1 cellular context compared by ENCODE assay signal in genomic region chr9:125262217-125262991, GRCh38.
TF ChIP-seq lines count a peak whose summit lies in the region.

No MANE protein-coding gene starts in this region.

TF ChIP-seq in HepG2, 621 proteins besides CTCF, POLR2A, EP300 and RAD21 (continued from another document and continues in another):
- TF ChIP-seq, protein P1, sequence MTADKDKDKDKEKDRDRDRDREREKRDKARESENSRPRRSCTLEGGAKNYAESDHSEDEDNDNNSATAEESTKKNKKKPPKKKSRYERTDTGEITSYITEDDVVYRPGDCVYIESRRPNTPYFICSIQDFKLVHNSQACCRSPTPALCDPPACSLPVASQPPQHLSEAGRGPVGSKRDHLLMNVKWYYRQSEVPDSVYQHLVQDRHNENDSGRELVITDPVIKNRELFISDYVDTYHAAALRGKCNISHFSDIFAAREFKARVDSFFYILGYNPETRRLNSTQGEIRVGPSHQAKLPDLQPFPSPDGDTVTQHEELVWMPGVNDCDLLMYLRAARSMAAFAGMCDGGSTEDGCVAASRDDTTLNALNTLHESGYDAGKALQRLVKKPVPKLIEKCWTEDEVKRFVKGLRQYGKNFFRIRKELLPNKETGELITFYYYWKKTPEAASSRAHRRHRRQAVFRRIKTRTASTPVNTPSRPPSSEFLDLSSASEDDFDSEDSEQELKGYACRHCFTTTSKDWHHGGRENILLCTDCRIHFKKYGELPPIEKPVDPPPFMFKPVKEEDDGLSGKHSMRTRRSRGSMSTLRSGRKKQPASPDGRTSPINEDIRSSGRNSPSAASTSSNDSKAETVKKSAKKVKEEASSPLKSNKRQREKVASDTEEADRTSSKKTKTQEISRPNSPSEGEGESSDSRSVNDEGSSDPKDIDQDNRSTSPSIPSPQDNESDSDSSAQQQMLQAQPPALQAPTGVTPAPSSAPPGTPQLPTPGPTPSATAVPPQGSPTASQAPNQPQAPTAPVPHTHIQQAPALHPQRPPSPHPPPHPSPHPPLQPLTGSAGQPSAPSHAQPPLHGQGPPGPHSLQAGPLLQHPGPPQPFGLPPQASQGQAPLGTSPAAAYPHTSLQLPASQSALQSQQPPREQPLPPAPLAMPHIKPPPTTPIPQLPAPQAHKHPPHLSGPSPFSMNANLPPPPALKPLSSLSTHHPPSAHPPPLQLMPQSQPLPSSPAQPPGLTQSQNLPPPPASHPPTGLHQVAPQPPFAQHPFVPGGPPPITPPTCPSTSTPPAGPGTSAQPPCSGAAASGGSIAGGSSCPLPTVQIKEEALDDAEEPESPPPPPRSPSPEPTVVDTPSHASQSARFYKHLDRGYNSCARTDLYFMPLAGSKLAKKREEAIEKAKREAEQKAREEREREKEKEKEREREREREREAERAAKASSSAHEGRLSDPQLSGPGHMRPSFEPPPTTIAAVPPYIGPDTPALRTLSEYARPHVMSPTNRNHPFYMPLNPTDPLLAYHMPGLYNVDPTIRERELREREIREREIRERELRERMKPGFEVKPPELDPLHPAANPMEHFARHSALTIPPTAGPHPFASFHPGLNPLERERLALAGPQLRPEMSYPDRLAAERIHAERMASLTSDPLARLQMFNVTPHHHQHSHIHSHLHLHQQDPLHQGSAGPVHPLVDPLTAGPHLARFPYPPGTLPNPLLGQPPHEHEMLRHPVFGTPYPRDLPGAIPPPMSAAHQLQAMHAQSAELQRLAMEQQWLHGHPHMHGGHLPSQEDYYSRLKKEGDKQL (CRISPR knock-in tag; IDR thresholded peaks at IDR 0.05; ENCODE audit: low read depth), result no peak
- TF ChIP-seq ZNF317 (CRISPR knock-in tag; IDR thresholded peaks at IDR 0.05) (peak; percentile 33; the same call in 1 of the 2 replicates), FOXK2 (IDR thresholded peaks at IDR 0.05) (no peak), NR2F1 (CRISPR knock-in tag; IDR thresholded peaks at IDR 0.05) (0 out of 4 replicates have a peak, but pooled peaks of 1 of the 2 experiments have one; percentile 3), ATF7 (IDR thresholded peaks at IDR 0.05) (peak; percentile 77), ATF7 (CRISPR knock-in tag; IDR thresholded peaks at IDR 0.05) (no peak), ZFY (CRISPR knock-in tag; IDR thresholded peaks at IDR 0.05) (no peak), HNF4G (IDR thresholded peaks at IDR 0.05; ENCODE audit: borderline replicate concordance, low read depth, low read length) (no peak), HNF4G (CRISPR knock-in tag; IDR thresholded peaks at IDR 0.05; ENCODE audit: borderline replicate concordance, low read depth) (0 out of 2 replicates have a peak, but pooled peaks have one; percentile 28), HNRNPH1 (optimal IDR thresholded peaks at IDR 0.05; ENCODE audit: low read depth, low read length) (no peak), KDM5B (CRISPR knock-in tag; IDR thresholded peaks at IDR 0.05; ENCODE audit: borderline replicate concordance) (no peak), DR1 (CRISPR knock-in tag; IDR thresholded peaks at IDR 0.05) (no peak), ZNF570 (CRISPR knock-in tag; IDR thresholded peaks at IDR 0.05; ENCODE audit: borderline replicate concordance) (no peak), SMAD1 (CRISPR knock-in tag; IDR thresholded peaks at IDR 0.05; ENCODE audit: borderline replicate concordance, low read depth) (no peak), NFKBIZ (CRISPR knock-in tag; IDR thresholded peaks at IDR 0.05) (no peak), FOSL1 (CRISPR knock-in tag; IDR thresholded peaks at IDR 0.05; ENCODE audit: borderline replicate concordance) (no peak), ZNF263 (CRISPR knock-in tag; IDR thresholded peaks at IDR 0.05) (no peak), MAX (IDR thresholded peaks at IDR 0.05) (no peak), SNAI1 (CRISPR knock-in tag; IDR thresholded peaks at IDR 0.05; ENCODE audit: borderline replicate concordance) (0 out of 2 replicates have a peak, but pooled peaks have one; percentile 33), ZNF878 (CRISPR knock-in tag; IDR thresholded peaks at IDR 0.05) (peak; percentile 56; the same call in 1 of the 2 replicates), GMEB2 (CRISPR knock-in tag; IDR thresholded peaks at IDR 0.05; ENCODE audit: low read depth) (no peak), MYPOP (CRISPR knock-in tag; IDR thresholded peaks at IDR 0.05) (no peak), ZFYVE20 (CRISPR knock-in tag; IDR thresholded peaks at IDR 0.05; ENCODE audit: borderline replicate concordance, low read depth) (no peak), RBM22 (optimal IDR thresholded peaks at IDR 0.05; ENCODE audit: low read length) (no peak), HIC2 (CRISPR knock-in tag; IDR thresholded peaks at IDR 0.05; ENCODE audit: low read depth) (no peak), ZNF337 (CRISPR knock-in tag; IDR thresholded peaks at IDR 0.05; ENCODE audit: borderline replicate concordance, low read depth) (no peak), CREB1 (IDR thresholded peaks at IDR 0.05) (no peak), CREB1 (CRISPR knock-in tag; IDR thresholded peaks at IDR 0.05) (no peak), MED8 (CRISPR knock-in tag; IDR thresholded peaks at IDR 0.05; ENCODE audit: insufficient replicate concordance) (peak; percentile 35), KAT7 (CRISPR knock-in tag; IDR thresholded peaks at IDR 0.05; ENCODE audit: borderline replicate concordance) (peak; percentile 18; the same call in 1 of the 2 replicates), ZNF333 (CRISPR knock-in tag; IDR thresholded peaks at IDR 0.05; ENCODE audit: borderline replicate concordance) (peak; percentile 51; the same call in 1 of the 2 replicates), ZC3H13 (CRISPR knock-in tag; IDR thresholded peaks at IDR 0.05) (no peak), ASH2L (IDR thresholded peaks at IDR 0.05; ENCODE audit: insufficient read length, low read depth, low read length) (peak; percentile 1), KMT2A (CRISPR knock-in tag; IDR thresholded peaks at IDR 0.05) (no peak; the same call in 1 of the 2 replicates), ZC3H4 (CRISPR knock-in tag; IDR thresholded peaks at IDR 0.05; ENCODE audit: borderline replicate concordance) (no peak), ZBTB8A (CRISPR knock-in tag; IDR thresholded peaks at IDR 0.05; ENCODE audit: borderline replicate concordance, low read depth) (no peak), ZNF501 (CRISPR knock-in tag; IDR thresholded peaks at IDR 0.05) (0 out of 2 replicates have a peak, but pooled peaks have one; percentile 5), ZMAT3 (CRISPR knock-in tag; conservative IDR thresholded peaks at IDR 0.05) (no peak), BCL6 (CRISPR knock-in tag; IDR thresholded peaks at IDR 0.05) (no peak)
- TF ChIP-seq, protein P2, sequence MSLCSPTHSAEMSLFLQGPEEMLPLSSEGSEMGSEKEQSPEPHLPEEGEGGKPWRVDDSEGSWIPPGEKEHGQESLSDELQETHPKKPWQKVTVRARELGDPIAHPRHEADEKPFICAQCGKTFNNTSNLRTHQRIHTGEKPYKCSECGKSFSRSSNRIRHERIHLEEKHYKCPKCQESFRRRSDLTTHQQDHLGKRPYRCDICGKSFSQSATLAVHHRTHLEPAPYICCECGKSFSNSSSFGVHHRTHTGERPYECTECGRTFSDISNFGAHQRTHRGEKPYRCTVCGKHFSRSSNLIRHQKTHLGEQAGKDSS (CRISPR knock-in tag; IDR thresholded peaks at IDR 0.05; ENCODE audit: borderline replicate concordance, low read depth), result no peak
- TF ChIP-seq, protein P3, sequence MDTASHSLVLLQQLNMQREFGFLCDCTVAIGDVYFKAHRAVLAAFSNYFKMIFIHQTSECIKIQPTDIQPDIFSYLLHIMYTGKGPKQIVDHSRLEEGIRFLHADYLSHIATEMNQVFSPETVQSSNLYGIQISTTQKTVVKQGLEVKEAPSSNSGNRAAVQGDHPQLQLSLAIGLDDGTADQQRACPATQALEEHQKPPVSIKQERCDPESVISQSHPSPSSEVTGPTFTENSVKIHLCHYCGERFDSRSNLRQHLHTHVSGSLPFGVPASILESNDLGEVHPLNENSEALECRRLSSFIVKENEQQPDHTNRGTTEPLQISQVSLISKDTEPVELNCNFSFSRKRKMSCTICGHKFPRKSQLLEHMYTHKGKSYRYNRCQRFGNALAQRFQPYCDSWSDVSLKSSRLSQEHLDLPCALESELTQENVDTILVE (CRISPR knock-in tag; IDR thresholded peaks at IDR 0.05), result no peak
- TF ChIP-seq, protein P4, sequence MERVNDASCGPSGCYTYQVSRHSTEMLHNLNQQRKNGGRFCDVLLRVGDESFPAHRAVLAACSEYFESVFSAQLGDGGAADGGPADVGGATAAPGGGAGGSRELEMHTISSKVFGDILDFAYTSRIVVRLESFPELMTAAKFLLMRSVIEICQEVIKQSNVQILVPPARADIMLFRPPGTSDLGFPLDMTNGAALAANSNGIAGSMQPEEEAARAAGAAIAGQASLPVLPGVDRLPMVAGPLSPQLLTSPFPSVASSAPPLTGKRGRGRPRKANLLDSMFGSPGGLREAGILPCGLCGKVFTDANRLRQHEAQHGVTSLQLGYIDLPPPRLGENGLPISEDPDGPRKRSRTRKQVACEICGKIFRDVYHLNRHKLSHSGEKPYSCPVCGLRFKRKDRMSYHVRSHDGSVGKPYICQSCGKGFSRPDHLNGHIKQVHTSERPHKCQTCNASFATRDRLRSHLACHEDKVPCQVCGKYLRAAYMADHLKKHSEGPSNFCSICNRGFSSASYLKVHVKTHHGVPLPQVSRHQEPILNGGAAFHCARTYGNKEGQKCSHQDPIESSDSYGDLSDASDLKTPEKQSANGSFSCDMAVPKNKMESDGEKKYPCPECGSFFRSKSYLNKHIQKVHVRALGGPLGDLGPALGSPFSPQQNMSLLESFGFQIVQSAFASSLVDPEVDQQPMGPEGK (CRISPR knock-in tag; IDR thresholded peaks at IDR 0.05), result no peak; the same call in 1 of the 2 replicates
- TF ChIP-seq, protein P5, sequence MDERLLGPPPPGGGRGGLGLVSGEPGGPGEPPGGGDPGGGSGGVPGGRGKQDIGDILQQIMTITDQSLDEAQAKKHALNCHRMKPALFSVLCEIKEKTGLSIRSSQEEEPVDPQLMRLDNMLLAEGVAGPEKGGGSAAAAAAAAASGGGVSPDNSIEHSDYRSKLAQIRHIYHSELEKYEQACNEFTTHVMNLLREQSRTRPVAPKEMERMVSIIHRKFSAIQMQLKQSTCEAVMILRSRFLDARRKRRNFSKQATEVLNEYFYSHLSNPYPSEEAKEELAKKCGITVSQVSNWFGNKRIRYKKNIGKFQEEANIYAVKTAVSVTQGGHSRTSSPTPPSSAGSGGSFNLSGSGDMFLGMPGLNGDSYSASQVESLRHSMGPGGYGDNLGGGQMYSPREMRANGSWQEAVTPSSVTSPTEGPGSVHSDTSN (CRISPR knock-in tag; IDR thresholded peaks at IDR 0.05), result no peak
- TF ChIP-seq, protein P6, sequence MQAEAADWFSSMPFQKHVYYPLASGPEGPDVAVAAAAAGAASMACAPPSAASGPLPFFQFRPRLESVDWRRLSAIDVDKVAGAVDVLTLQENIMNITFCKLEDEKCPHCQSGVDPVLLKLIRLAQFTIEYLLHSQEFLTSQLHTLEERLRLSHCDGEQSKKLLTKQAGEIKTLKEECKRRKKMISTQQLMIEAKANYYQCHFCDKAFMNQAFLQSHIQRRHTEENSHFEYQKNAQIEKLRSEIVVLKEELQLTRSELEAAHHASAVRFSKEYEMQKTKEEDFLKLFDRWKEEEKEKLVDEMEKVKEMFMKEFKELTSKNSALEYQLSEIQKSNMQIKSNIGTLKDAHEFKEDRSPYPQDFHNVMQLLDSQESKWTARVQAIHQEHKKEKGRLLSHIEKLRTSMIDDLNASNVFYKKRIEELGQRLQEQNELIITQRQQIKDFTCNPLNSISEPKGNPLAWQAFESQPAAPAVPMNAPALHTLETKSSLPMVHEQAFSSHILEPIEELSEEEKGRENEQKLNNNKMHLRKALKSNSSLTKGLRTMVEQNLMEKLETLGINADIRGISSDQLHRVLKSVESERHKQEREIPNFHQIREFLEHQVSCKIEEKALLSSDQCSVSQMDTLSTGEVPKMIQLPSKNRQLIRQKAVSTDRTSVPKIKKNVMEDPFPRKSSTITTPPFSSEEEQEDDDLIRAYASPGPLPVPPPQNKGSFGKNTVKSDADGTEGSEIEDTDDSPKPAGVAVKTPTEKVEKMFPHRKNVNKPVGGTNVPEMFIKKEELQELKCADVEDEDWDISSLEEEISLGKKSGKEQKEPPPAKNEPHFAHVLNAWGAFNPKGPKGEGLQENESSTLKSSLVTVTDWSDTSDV (CRISPR knock-in tag; IDR thresholded peaks at IDR 0.05), result no peak
- TF ChIP-seq, protein P7, sequence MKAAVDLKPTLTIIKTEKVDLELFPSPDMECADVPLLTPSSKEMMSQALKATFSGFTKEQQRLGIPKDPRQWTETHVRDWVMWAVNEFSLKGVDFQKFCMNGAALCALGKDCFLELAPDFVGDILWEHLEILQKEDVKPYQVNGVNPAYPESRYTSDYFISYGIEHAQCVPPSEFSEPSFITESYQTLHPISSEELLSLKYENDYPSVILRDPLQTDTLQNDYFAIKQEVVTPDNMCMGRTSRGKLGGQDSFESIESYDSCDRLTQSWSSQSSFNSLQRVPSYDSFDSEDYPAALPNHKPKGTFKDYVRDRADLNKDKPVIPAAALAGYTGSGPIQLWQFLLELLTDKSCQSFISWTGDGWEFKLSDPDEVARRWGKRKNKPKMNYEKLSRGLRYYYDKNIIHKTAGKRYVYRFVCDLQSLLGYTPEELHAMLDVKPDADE (CRISPR knock-in tag; IDR thresholded peaks at IDR 0.05), result no peak
